In genomic region chr3:63914312-63914711, GRCh38 we compare ENCODE assay signal across 9 cellular contexts. TPM values are rescaled to one million over a fixed set of nuclear protein-coding genes. Genes with fewer than 3 reads are reported as not detected.
DNase-seq lines count a peak whose midpoint lies in the region; ATAC-seq, FAIRE-seq and TF ChIP-seq lines count a peak whose summit lies in the region.
"Had no signal": no experiment of that assay in that cellular context is flagged by ENCODE, and none has a peak within 500 bp of the region (broad histone marks: within the 10 kb centered on the region; RNA-seq: fewer than 3 reads in every experiment).

No MANE protein-coding gene starts in this region.

- H3K4me3 ChIP-seq in astrocyte (ENCODE audit: insufficient read depth, low read depth, low read length) = no peak overlapping the region
- peak overlapping the region; percentile 71 for H3K4me3 ChIP-seq in lower lobe of right lung
- H3K4me3 ChIP-seq in upper lobe of left lung = peak overlapping the region in 2 of 4 donors; percentile 4 to 91

- H3K36me3 Mint-ChIP-seq in activated naive CD4-positive, alpha-beta T cell treated with anti-CD3 and anti-CD28 coated beads, Interleukin-2, amount 50 U/mL, for 24 hours = peaks cover 13% of the 10 kb centered on the region
- peaks cover 5 to 35% of the 10 kb centered on the region in 2 donors for H3K36me3 Mint-ChIP-seq in activated naive CD4-positive, alpha-beta T cell treated with anti-CD3 and anti-CD28 coated beads, Interleukin-2, amount 50 U/mL, for 72 hours
- H3K36me3 Mint-ChIP-seq in astrocyte (ENCODE audit: low read depth, unreplicated experiment) = peaks cover 4% of the 10 kb centered on the region

- no peak overlapping the region for H3K4me2 ChIP-seq in astrocyte (ENCODE audit: low read length)

- peak overlapping the region; percentile 51 for H3K27ac Mint-ChIP-seq in activated naive CD4-positive, alpha-beta T cell treated with anti-CD3 and anti-CD28 coated beads, Interleukin-2, amount 50 U/mL, for 24 hours
- H3K27ac Mint-ChIP-seq in activated naive CD4-positive, alpha-beta T cell treated with anti-CD3 and anti-CD28 coated beads, Interleukin-2, amount 50 U/mL, for 72 hours = peak overlapping the region in 1 of 2 donors; percentile 44
- H3K27ac Mint-ChIP-seq in astrocyte (ENCODE audit: unreplicated experiment) = no peak overlapping the region

- no peak for TF ChIP-seq EP300 in upper lobe of left lung (IDR thresholded peaks at IDR 0.05)

- H3K9me3 ChIP-seq in astrocyte (ENCODE audit: insufficient read depth, low read depth, low read length) (no peaks in the 10 kb centered on the region), lower lobe of right lung (no peaks in the 10 kb centered on the region), upper lobe of left lung (no peaks in the 10 kb centered on the region)

- H3K79me2 ChIP-seq in astrocyte (ENCODE audit: insufficient read depth, low read length) = peaks cover 46% of the 10 kb centered on the region

- intact Hi-C loops in lower lobe of right lung (cut with DNase I) (no loop called here), posterior vena cava (cut with DNase I) (loop anchor here (10.0 kb wide), 1 partner anchor 80 kb away; no protein-coding TSS in a partner anchor)

- TF ChIP-seq CTCF in astrocyte (IDR thresholded peaks at IDR 0.05; ENCODE audit: insufficient read depth, low read depth, low read length) (no peak), lower lobe of right lung (IDR thresholded peaks at IDR 0.05) (no peak), upper lobe of left lung (IDR thresholded peaks at IDR 0.05) (peak in 1 of 6 experiments; percentile 25)

- peak overlapping the region; percentile 91 for H3K4me3 Mint-ChIP-seq in activated naive CD4-positive, alpha-beta T cell treated with anti-CD3 and anti-CD28 coated beads, Interleukin-2, amount 50 U/mL, for 24 hours
- H3K4me3 Mint-ChIP-seq in astrocyte (ENCODE audit: unreplicated experiment) = peak overlapping the region; percentile 93

- no peak for DNase-seq in activated naive CD4-positive, alpha-beta T cell treated with anti-CD3 and anti-CD28 coated beads, Interleukin-2, amount 50 U/mL, for 72 hours (ENCODE audit: low spot score in 2 of 2)
- DNase-seq in astrocyte (ENCODE audit: low read depth) = no peak
- no peak for DNase-seq in lower lobe of right lung
- peak in 1 of 2 donors; percentile 56 for DNase-seq in upper lobe of left lung
- no peak for DNase-seq in middle frontal gyrus (ENCODE audit: extremely low spot score, low spot score)
- no peak for DNase-seq in globus pallidus (ENCODE audit: low spot score)
- no peak for DNase-seq in posterior vena cava (ENCODE audit: low spot score)

- no peak for TF ChIP-seq POLR2A in upper lobe of left lung (IDR thresholded peaks at IDR 0.05)

- H2AFZ ChIP-seq in astrocyte (ENCODE audit: low read depth, low read length) = no peak overlapping the region

- H3K36me3 ChIP-seq in astrocyte (ENCODE audit: insufficient read depth, low read length) = peaks cover 18% of the 10 kb centered on the region
- H3K36me3 ChIP-seq in lower lobe of right lung = peaks cover 25% of the 10 kb centered on the region
- H3K36me3 ChIP-seq in upper lobe of left lung = peaks cover 0 to 38% (median 8%) of the 10 kb centered on the region in 4 donors

- no peak for FAIRE-seq in astrocyte (lab: Jason Lieb, UNC)

- H3K27me3 Mint-ChIP-seq in activated naive CD4-positive, alpha-beta T cell treated with anti-CD3 and anti-CD28 coated beads, Interleukin-2, amount 50 U/mL, for 24 hours = no peaks in the 10 kb centered on the region
- H3K27me3 Mint-ChIP-seq in astrocyte (ENCODE audit: low read depth, unreplicated experiment) = no peaks in the 10 kb centered on the region

- H3K27ac ChIP-seq in astrocyte (ENCODE audit: low read depth, low read length) (no peak overlapping the region), lower lobe of right lung (peak overlapping the region; percentile 97), upper lobe of left lung (peak overlapping the region; percentile 95 to 100 (median 98))
- H3K27ac ChIP-seq: HL-60 had no signal

- peaks cover 45% of the 10 kb centered on the region for H4K20me1 ChIP-seq in astrocyte (ENCODE audit: insufficient read depth, low read length)

- H3K27me3 ChIP-seq in astrocyte (ENCODE audit: insufficient read depth, low read length) (no peaks in the 10 kb centered on the region), lower lobe of right lung (ENCODE audit: low read depth) (no peaks in the 10 kb centered on the region), upper lobe of left lung (no peaks in the 10 kb centered on the region)

- WGBS in upper lobe of left lung, 2 donors = 33 to 45% methylated on average over 5 of the region's 5 CpGs

- H3K4me1 Mint-ChIP-seq in activated naive CD4-positive, alpha-beta T cell treated with anti-CD3 and anti-CD28 coated beads, Interleukin-2, amount 50 U/mL, for 24 hours = peaks cover 61% of the 10 kb centered on the region
- peaks cover 15% of the 10 kb centered on the region for H3K4me1 Mint-ChIP-seq in astrocyte (ENCODE audit: low read depth, unreplicated experiment)

- H3K4me1 ChIP-seq in astrocyte (ENCODE audit: insufficient read depth, low read length) (peaks cover 22% of the 10 kb centered on the region), lower lobe of right lung (peaks cover 33% of the 10 kb centered on the region), upper lobe of left lung (peaks cover 22 to 35% (median 26%) of the 10 kb centered on the region in 4 donors)

- H3K9ac ChIP-seq in astrocyte (ENCODE audit: low read length) = no peak overlapping the region

- no peaks in the 10 kb centered on the region for H3K9me3 Mint-ChIP-seq in activated naive CD4-positive, alpha-beta T cell treated with anti-CD3 and anti-CD28 coated beads, Interleukin-2, amount 50 U/mL, for 24 hours
- H3K9me3 Mint-ChIP-seq in activated naive CD4-positive, alpha-beta T cell treated with anti-CD3 and anti-CD28 coated beads, Interleukin-2, amount 50 U/mL, for 72 hours = no peaks in the 10 kb centered on the region
- H3K9me3 Mint-ChIP-seq in astrocyte (ENCODE audit: unreplicated experiment) = no peaks in the 10 kb centered on the region

- no peak for ATAC-seq in activated naive CD4-positive, alpha-beta T cell treated with anti-CD3 and anti-CD28 coated beads, Interleukin-2, amount 50 U/mL, for 72 hours
- peak in 1 of 2 donors; percentile 16 for ATAC-seq in lower lobe of right lung
- no peak for ATAC-seq in upper lobe of left lung (ENCODE audit: low FRiP score in 2 of 2)

RNA-seq across cellular contexts. Expression of gene SCAANT1, which starts 2.1 kb away (rescaled TPM):
- not detected for total RNA-seq in activated naive CD4-positive, alpha-beta T cell treated with anti-CD3 and anti-CD28 coated beads, Interleukin-2, amount 50 U/mL, for 72 hours
- total RNA-seq in astrocyte (not detected in 2 replicates), lower lobe of right lung (not detected), upper lobe of left lung (not detected), posterior vena cava (not detected)

RNA-seq across cellular contexts. Expression of gene ATXN7, which starts 50.6 kb away (rescaled TPM):
- 10 to 100 TPM; 28.6 to 54.9 TPM for total RNA-seq in activated naive CD4-positive, alpha-beta T cell treated with anti-CD3 and anti-CD28 coated beads, Interleukin-2, amount 50 U/mL, for 72 hours
- 17.6 and 19.2 TPM in 2 replicates for total RNA-seq in astrocyte
- 37.3 TPM for total RNA-seq in lower lobe of right lung
- 10 to 100 TPM; 29.5 to 83.8 (median 42.3) TPM for total RNA-seq in upper lobe of left lung
- total RNA-seq in posterior vena cava = 10 to 100 TPM; 25.5 to 31.0 TPM

RNA-seq across cellular contexts. Expression of gene THOC7, which starts 50.7 kb away (rescaled TPM):
- total RNA-seq in activated naive CD4-positive, alpha-beta T cell treated with anti-CD3 and anti-CD28 coated beads, Interleukin-2, amount 50 U/mL, for 72 hours = 10 to 100 TPM; 15.6 to 89.2 TPM
- total RNA-seq in astrocyte (56.9 and 61.6 TPM in 2 replicates), lower lobe of right lung (47.2 TPM), upper lobe of left lung (10 to 100 TPM; 16.2 to 77.7 (median 40.6) TPM), posterior vena cava (10 to 100 TPM; 69.7 to 74.3 TPM)
